23 cellular contexts compared by ENCODE assay signal in the genomic region with DNA sequence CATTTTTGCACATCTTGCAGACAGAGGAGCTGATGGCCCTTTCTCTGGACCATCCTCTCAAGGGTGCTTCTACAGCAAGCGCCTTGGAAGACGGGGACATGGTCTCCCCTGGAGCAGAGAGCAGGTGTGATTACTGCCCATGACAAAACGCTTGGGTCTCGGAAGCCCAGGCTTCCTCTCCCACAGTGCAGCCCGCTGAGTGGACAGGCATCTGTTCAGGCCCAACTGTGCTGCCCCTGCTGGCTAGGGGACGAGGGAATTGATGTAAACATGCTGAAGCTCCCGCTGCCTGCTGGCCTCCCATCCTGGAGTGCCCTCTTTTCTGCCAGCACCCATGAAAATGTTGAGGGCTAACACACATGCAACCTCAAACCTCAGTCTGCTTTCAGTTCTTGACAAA.
"Had no signal": no experiment of that assay in that cellular context is flagged by ENCODE, and none has a peak within 500 bp of the region (broad histone marks: within the 10 kb centered on the region; RNA-seq: fewer than 3 reads in every experiment).

No MANE protein-coding gene starts in this region.

- H3K4me3 Mint-ChIP-seq: activated B cell treated with CpG ODN at 0.5 μM for 24 hours; activated CD4-positive, alpha-beta memory T cell treated with anti-CD3 and anti-CD28 coated beads for 36 hours; activated T-helper 17 cell treated with anti-CD3 and anti-CD28 coated beads, Interleukin-2, amount 50 U/mL, for 72 hours; central memory CD8-positive, alpha-beta T cell; naive thymus-derived CD4-positive, alpha-beta T cell had no signal

- DNase-seq: activated B cell treated with CpG ODN at 0.5 μM for 24 hours; activated CD4-positive, alpha-beta memory T cell treated with anti-CD3 and anti-CD28 coated beads for 36 hours; activated CD4-positive, alpha-beta T cell treated with anti-CD3 and anti-CD28 coated beads for 4 hours; activated naive CD4-positive, alpha-beta T cell; activated T-cell treated with anti-CD3 and anti-CD28 coated beads, Interleukin-2, amount 50 U/mL, for 1 hour; anterior cingulate cortex; brain microvascular endothelial cell; cortex of kidney; mesenchymal stem cell; naive thymus-derived CD4-positive, alpha-beta T cell; stimulated activated CD4-positive, alpha-beta T cell treated with anti-CD3 and anti-CD28 coated beads, Interleukin-12 subunit alpha, Interleukin-12 subunit beta, amount 100 ng/mL, for 4 hours; stimulated activated CD4-positive, alpha-beta T cell treated with anti-CD3 and anti-CD28 coated beads, Interleukin-1b, Interleukin-23, amount 100 ng/mL, for 48 hours; stimulated activated naive CD4-positive, alpha-beta T cell treated with Interleukin-2 at 50 U/mL for 16 hours; T-helper 1 cell; T-helper 9 cell; uterus had no signal

- ATAC-seq: activated T-helper 17 cell treated with anti-CD3 and anti-CD28 coated beads, Interleukin-2, amount 50 U/mL, for 72 hours; gastrocnemius medialis; heart left ventricle; naive thymus-derived CD4-positive, alpha-beta T cell; pancreas had no signal

- H3K27ac Mint-ChIP-seq: activated B cell treated with CpG ODN at 0.5 μM for 24 hours; activated CD4-positive, alpha-beta memory T cell treated with anti-CD3 and anti-CD28 coated beads for 36 hours; activated T-helper 17 cell treated with anti-CD3 and anti-CD28 coated beads, Interleukin-2, amount 50 U/mL, for 72 hours; naive thymus-derived CD4-positive, alpha-beta T cell had no signal

- H3K36me3 ChIP-seq: brain microvascular endothelial cell, neutrophil, uterus had no signal

- H3K27me3 ChIP-seq: brain microvascular endothelial cell, gastrocnemius medialis, heart left ventricle, neutrophil, pancreas, tibial nerve, uterus had no signal

- H3K4me3 ChIP-seq: gastrocnemius medialis, heart left ventricle, pancreas, tibial nerve, uterus had no signal

- H3K4me1 Mint-ChIP-seq: activated B cell treated with CpG ODN at 0.5 μM for 24 hours; activated T-helper 17 cell treated with anti-CD3 and anti-CD28 coated beads, Interleukin-2, amount 50 U/mL, for 72 hours; central memory CD8-positive, alpha-beta T cell had no signal

- H3K27ac ChIP-seq: brain microvascular endothelial cell, gastrocnemius medialis, heart left ventricle, neutrophil, pancreas, tibial nerve, uterus had no signal

- H3K4me1 ChIP-seq: heart left ventricle, tibial nerve, uterus had no signal

- H3K9me3 ChIP-seq: gastrocnemius medialis, heart left ventricle, neutrophil, pancreas, tibial nerve, uterus had no signal

- H3K27me3 Mint-ChIP-seq: activated B cell treated with CpG ODN at 0.5 μM for 24 hours; activated CD4-positive, alpha-beta memory T cell treated with anti-CD3 and anti-CD28 coated beads for 36 hours; activated T-helper 17 cell treated with anti-CD3 and anti-CD28 coated beads, Interleukin-2, amount 50 U/mL, for 72 hours; central memory CD8-positive, alpha-beta T cell; naive thymus-derived CD4-positive, alpha-beta T cell had no signal

- H3K9me3 Mint-ChIP-seq: activated B cell treated with CpG ODN at 0.5 μM for 24 hours; activated CD4-positive, alpha-beta memory T cell treated with anti-CD3 and anti-CD28 coated beads for 36 hours; activated T-helper 17 cell treated with anti-CD3 and anti-CD28 coated beads, Interleukin-2, amount 50 U/mL, for 72 hours; central memory CD8-positive, alpha-beta T cell; naive thymus-derived CD4-positive, alpha-beta T cell had no signal
